29 cellular contexts compared by ENCODE assay signal in the genomic region with DNA sequence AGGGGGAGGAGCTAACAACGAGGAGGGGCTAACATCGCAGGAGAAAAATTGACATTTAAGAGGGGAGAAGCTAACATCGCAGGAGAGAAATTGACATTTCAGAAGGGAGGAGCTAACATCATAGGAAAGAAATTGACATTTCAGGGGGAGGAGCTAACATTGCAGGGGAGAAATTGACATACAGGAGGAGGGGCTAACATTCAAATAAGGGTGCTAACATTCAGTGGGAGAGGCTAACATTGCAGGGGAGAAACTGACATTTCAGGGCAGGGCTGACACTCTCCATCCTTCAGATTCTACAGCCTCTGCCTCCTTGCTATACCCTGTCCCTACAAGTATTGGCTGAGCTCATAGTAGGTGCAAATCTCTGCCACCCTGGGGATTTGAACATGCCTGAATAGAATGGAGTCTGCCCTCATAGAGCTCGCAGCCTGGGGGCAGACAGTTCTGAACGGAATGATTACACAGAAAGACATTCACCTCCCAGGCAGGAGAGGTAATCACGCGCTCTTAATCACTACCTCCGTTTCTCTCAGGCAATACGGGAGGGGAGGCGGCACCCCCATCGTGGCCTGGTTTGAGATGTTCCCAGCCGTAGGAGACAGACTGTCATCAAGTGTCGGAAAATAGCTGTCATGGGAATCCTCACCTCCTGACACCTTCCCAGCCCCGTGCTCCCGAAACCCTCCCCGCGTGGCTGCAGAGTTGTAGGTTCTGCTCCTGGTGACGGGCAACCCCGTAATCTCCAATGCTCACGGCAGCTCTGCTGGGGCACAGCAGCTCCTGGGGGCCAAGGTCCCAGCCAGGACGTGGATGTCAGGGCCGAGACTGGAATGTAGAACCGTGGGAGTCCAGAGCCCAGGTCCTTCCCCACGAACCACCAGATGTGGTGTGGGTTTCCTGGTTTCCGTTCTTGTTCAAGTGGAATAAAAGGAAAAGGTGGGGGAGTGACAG. TPM values are rescaled to one million over a fixed set of nuclear protein-coding genes. Genes with fewer than 3 reads are reported as not detected.
A peak's percentile ranks its signal among the peaks of the same experiment; 100 is the strongest.
DNase-seq lines count a peak whose midpoint lies in the region; ATAC-seq and TF ChIP-seq lines count a peak whose summit lies in the region.
"Had no signal": no experiment of that assay in that cellular context is flagged by ENCODE, and none has a peak within 500 bp of the region (broad histone marks: within the 10 kb centered on the region; RNA-seq: fewer than 3 reads in every experiment).

No MANE protein-coding gene starts in this region.

- peak overlapping the region; percentile 48 for H3K4me2 ChIP-seq in BLaER1
- no peak overlapping the region for H3K4me2 ChIP-seq in mesendoderm (ENCODE audit: low read length)
- H3K4me2 ChIP-seq: GM23338, SK-N-SH had no signal

- H4K8ac ChIP-seq in mesendoderm (ENCODE audit: low read depth, low read length): no peak overlapping the region

- H3K4me3 ChIP-seq in BLaER1 (no peak overlapping the region), RWPE2 (ENCODE audit: severe bottlenecking) (no peak overlapping the region), mesendoderm (ENCODE audit: low read length) (no peak overlapping the region), right atrium auricular region (no peak overlapping the region)
- H3K4me3 ChIP-seq: adrenal gland, body of pancreas, gastroesophageal sphincter, GM23338, left ventricle myocardium inferior, spleen, uterus had no signal

- peak; percentile 51; the same call in 2 of the 3 replicates for ATAC-seq in RWPE2 (ENCODE audit: low read depth)
- no peak for ATAC-seq in naive thymus-derived CD8-positive, alpha-beta T cell
- ATAC-seq: body of pancreas, gastroesophageal sphincter, GM23338, natural killer cell had no signal

- no peak overlapping the region for H3K4me3 Mint-ChIP-seq in naive thymus-derived CD8-positive, alpha-beta T cell
- H3K4me3 Mint-ChIP-seq: CD4-positive, alpha-beta T cell; GM23338; immature natural killer cell; natural killer cell had no signal

- H3K36me3 ChIP-seq in BLaER1: no peaks in the 10 kb centered on the region
- H3K36me3 ChIP-seq in RWPE2 (ENCODE audit: low read depth): no peaks in the 10 kb centered on the region
- no peaks in the 10 kb centered on the region for H3K36me3 ChIP-seq in mesendoderm (ENCODE audit: control insufficient read depth, insufficient read depth, low read length)
- H3K36me3 ChIP-seq in right atrium auricular region: no peaks in the 10 kb centered on the region
- H3K36me3 ChIP-seq: adrenal gland, gastroesophageal sphincter, left ventricle myocardium inferior, spleen, uterus had no signal

- H3K9me3 ChIP-seq in BLaER1 (0 out of 2 replicates have a peak, but pooled peaks cover 6% of the 10 kb centered on the region), RWPE2 (ENCODE audit: severe bottlenecking) (peaks cover 9% of the 10 kb centered on the region), right atrium auricular region (peaks cover 0 to 16% of the 10 kb centered on the region in 2 donors)
- H3K9me3 ChIP-seq: adrenal gland, body of pancreas, SK-N-SH, uterus had no signal

- TF ChIP-seq CTCF in RWPE2 (IDR thresholded peaks at IDR 0.05; ENCODE audit: poor library complexity, severe bottlenecking) (no peak), right atrium auricular region (IDR thresholded peaks at IDR 0.05) (no peak)

- POLR2A ChIA-PET in naive thymus-derived CD8-positive, alpha-beta T cell (lab: Charles Lee): no interaction called here

- H3K27me3 ChIP-seq in BLaER1: peaks cover 82% of the 10 kb centered on the region
- H3K27me3 ChIP-seq in RWPE2 (ENCODE audit: insufficient read depth, poor library complexity, severe bottlenecking): peaks cover 37% of the 10 kb centered on the region
- peaks cover 5% of the 10 kb centered on the region for H3K27me3 ChIP-seq in mesendoderm (ENCODE audit: insufficient read depth, low read length, poor library complexity)
- peaks cover 0 to 15% of the 10 kb centered on the region in 2 donors for H3K27me3 ChIP-seq in right atrium auricular region

- H4K20me1 ChIP-seq in BLaER1: peaks cover 66% of the 10 kb centered on the region

- H4K5ac ChIP-seq in mesendoderm (ENCODE audit: low read length): no peak overlapping the region

- no peak overlapping the region for H3K18ac ChIP-seq in mesendoderm (ENCODE audit: low read length)

- H3K27ac ChIP-seq in BLaER1 (no peak overlapping the region), RWPE2 (ENCODE audit: poor library complexity, severe bottlenecking) (no peak overlapping the region), mesendoderm (ENCODE audit: low read depth, low read length) (no peak overlapping the region), right atrium auricular region (no peak overlapping the region)
- H3K27ac ChIP-seq: adrenal gland, body of pancreas, gastroesophageal sphincter, left ventricle myocardium inferior, RWPE1, spleen, uterus had no signal

- H3K27ac Mint-ChIP-seq in naive thymus-derived CD8-positive, alpha-beta T cell: peak overlapping the region in 1 of 10 donors; percentile 35
- H3K27ac Mint-ChIP-seq: CD4-positive, alpha-beta T cell; GM23338; immature natural killer cell; natural killer cell had no signal

- no peaks in the 10 kb centered on the region for H3K79me1 ChIP-seq in mesendoderm (ENCODE audit: low read length)

- DNase-seq in ELF-1 (ENCODE audit: low read depth, low spot score): peak; percentile 81
- no peak for DNase-seq in RWPE2 (ENCODE audit: low spot score)
- DNase-seq in mesendoderm: peak; percentile 59
- DNase-seq in superior temporal gyrus (ENCODE audit: extremely low spot score): no peak
- DNase-seq in naive thymus-derived CD8-positive, alpha-beta T cell: no peak
- no peak for DNase-seq in right atrium auricular region (ENCODE audit: low spot score)
- DNase-seq: activated T-cell treated with anti-CD3 and anti-CD28 coated beads, Interleukin-2, amount 50 U/mL, for 48 hours; adrenal gland; body of pancreas; CD4-positive, alpha-beta T cell; immature natural killer cell; left ventricle myocardium inferior; midbrain; natural killer cell; NCI-H1105; NCI-H2029 treated with DMSO at 0.1 percent for 48 hours; NCI-H345; spleen; substantia nigra; uterus had no signal

- H3K4me1 Mint-ChIP-seq in naive thymus-derived CD8-positive, alpha-beta T cell: peaks cover 13 to 20% (median 17%) of the 10 kb centered on the region in 4 donors
- H3K4me1 Mint-ChIP-seq: GM23338 had no signal

- H2BK5ac ChIP-seq in mesendoderm (ENCODE audit: low read length): no peak overlapping the region

- no peak overlapping the region for H2BK15ac ChIP-seq in mesendoderm (replicated peaks; ENCODE audit: low read depth)

- H3K79me2 ChIP-seq in mesendoderm (ENCODE audit: control insufficient read depth, insufficient read depth, low read length): no peaks in the 10 kb centered on the region

- H3K36me3 Mint-ChIP-seq in naive thymus-derived CD8-positive, alpha-beta T cell: no peaks in the 10 kb centered on the region
- H3K36me3 Mint-ChIP-seq: immature natural killer cell, natural killer cell had no signal

- no peak overlapping the region for H3K9ac ChIP-seq in BLaER1
- no peak overlapping the region for H3K9ac ChIP-seq in mesendoderm (ENCODE audit: low read length)
- H3K9ac ChIP-seq: SK-N-SH had no signal

- no peak overlapping the region for H3K23ac ChIP-seq in mesendoderm (ENCODE audit: low read length)

- H3K4ac ChIP-seq in mesendoderm (ENCODE audit: low read depth, low read length): no peak overlapping the region

- H2BK120ac ChIP-seq in mesendoderm (ENCODE audit: low read depth, low read length): no peak overlapping the region

- no peak overlapping the region for H3K56ac ChIP-seq in mesendoderm (ENCODE audit: low read length)

- H3K4me1 ChIP-seq in BLaER1 (peaks cover 55% of the 10 kb centered on the region), RWPE2 (ENCODE audit: insufficient read depth, poor library complexity, severe bottlenecking) (no peaks in the 10 kb centered on the region), mesendoderm (ENCODE audit: control insufficient read depth, low read depth, low read length) (no peaks in the 10 kb centered on the region), right atrium auricular region (no peaks in the 10 kb centered on the region)
- H3K4me1 ChIP-seq: adrenal gland, body of pancreas, uterus had no signal

- no peak overlapping the region for H2AK5ac ChIP-seq in mesendoderm (ENCODE audit: low read length)

- no CpG with 5 or more reads among the region's 25 CpGs for WGBS in mesendoderm (ENCODE audit: extremely low coverage, insufficient coverage, low lambda C conversion rate)

- peaks cover 39 to 82% (median 56%) of the 10 kb centered on the region in 5 donors for H3K27me3 Mint-ChIP-seq in naive thymus-derived CD8-positive, alpha-beta T cell

- peaks cover 0 to 8% (median 0%) of the 10 kb centered on the region in 9 donors for H3K9me3 Mint-ChIP-seq in naive thymus-derived CD8-positive, alpha-beta T cell
- H3K9me3 Mint-ChIP-seq: CD4-positive, alpha-beta T cell; immature natural killer cell had no signal

RNA-seq across cellular contexts. Expression of gene GPR32, which starts 9.5 kb away (rescaled TPM):
- polyA plus RNA-seq in mesendoderm (2013, experiment 1 of 2): not detected
- not detected for polyA plus RNA-seq in mesendoderm (2013, experiment 2 of 2)
- total RNA-seq in naive thymus-derived CD8-positive, alpha-beta T cell: not detected
- not detected for polyA plus RNA-seq in naive thymus-derived CD8-positive, alpha-beta T cell
- total RNA-seq in right atrium auricular region: not detected
- total RNA-seq: activated CD8-positive, alpha-beta memory T cell treated with anti-CD3 and anti-CD28 coated beads for 36 hours; adrenal gland; body of pancreas; CD4-positive, alpha-beta T cell; chondrocyte; gastroesophageal sphincter; GM23338; left ventricle myocardium inferior; natural killer cell; osteocyte; spleen; T-helper 2 cell treated with Interferon-gamma antibody and Interleukin-4, amounts not matched to agents 100 ng/mL and 5 ng/mL, for 36 hours; uterus had no signal
- polyA plus RNA-seq: adrenal gland, GM23338, immature natural killer cell, SK-N-SH, spleen had no signal

RNA-seq across cellular contexts. Expression of gene ACP4, which starts 10.4 kb away (rescaled TPM):
- not detected for polyA plus RNA-seq in mesendoderm (2013, experiment 1 of 2)
- polyA plus RNA-seq in mesendoderm (2013, experiment 2 of 2): not detected
- not detected for total RNA-seq in naive thymus-derived CD8-positive, alpha-beta T cell
- under 1 TPM in 1 of 3 donors, not detected in 2; 0.14 TPM for polyA plus RNA-seq in naive thymus-derived CD8-positive, alpha-beta T cell
- total RNA-seq in right atrium auricular region: not detected
- total RNA-seq: activated CD8-positive, alpha-beta memory T cell treated with anti-CD3 and anti-CD28 coated beads for 36 hours; adrenal gland; body of pancreas; CD4-positive, alpha-beta T cell; chondrocyte; gastroesophageal sphincter; GM23338; left ventricle myocardium inferior; natural killer cell; osteocyte; spleen; T-helper 2 cell treated with Interferon-gamma antibody and Interleukin-4, amounts not matched to agents 100 ng/mL and 5 ng/mL, for 36 hours; uterus had no signal
- polyA plus RNA-seq: adrenal gland, GM23338, immature natural killer cell, SK-N-SH, spleen had no signal

RNA-seq across cellular contexts. Expression of gene KLK1, which starts 43.8 kb away (rescaled TPM):
- polyA plus RNA-seq in mesendoderm (2013, experiment 1 of 2): 2.8 TPM
- 2.8 TPM for polyA plus RNA-seq in mesendoderm (2013, experiment 2 of 2)
- not detected for total RNA-seq in naive thymus-derived CD8-positive, alpha-beta T cell
- not detected for polyA plus RNA-seq in naive thymus-derived CD8-positive, alpha-beta T cell
- total RNA-seq in right atrium auricular region: under 1 TPM in 1 of 2 donors, not detected in 1; 0.51 TPM
- total RNA-seq: CD4-positive, alpha-beta T cell; chondrocyte; gastroesophageal sphincter; natural killer cell; osteocyte had no signal
- polyA plus RNA-seq: immature natural killer cell, SK-N-SH had no signal

RNA-seq across cellular contexts. Expression of gene KLK15, which starts 53.6 kb away (rescaled TPM):
- not detected for polyA plus RNA-seq in mesendoderm (2013, experiment 1 of 2)
- not detected for polyA plus RNA-seq in mesendoderm (2013, experiment 2 of 2)
- not detected for total RNA-seq in naive thymus-derived CD8-positive, alpha-beta T cell
- polyA plus RNA-seq in naive thymus-derived CD8-positive, alpha-beta T cell: not detected
- total RNA-seq in right atrium auricular region: not detected
- total RNA-seq: activated CD8-positive, alpha-beta memory T cell treated with anti-CD3 and anti-CD28 coated beads for 36 hours; body of pancreas; CD4-positive, alpha-beta T cell; chondrocyte; gastroesophageal sphincter; GM23338; left ventricle myocardium inferior; natural killer cell; osteocyte; spleen; T-helper 2 cell treated with Interferon-gamma antibody and Interleukin-4, amounts not matched to agents 100 ng/mL and 5 ng/mL, for 36 hours; uterus had no signal
- polyA plus RNA-seq: GM23338, immature natural killer cell, SK-N-SH had no signal

RNA-seq across cellular contexts. Expression of gene CLEC11A, which starts 56.6 kb away (rescaled TPM):
- 2.5 TPM for polyA plus RNA-seq in mesendoderm (2013, experiment 1 of 2)
- polyA plus RNA-seq in mesendoderm (2013, experiment 2 of 2): 2.7 TPM
- total RNA-seq in naive thymus-derived CD8-positive, alpha-beta T cell: 10 to 100 TPM; 12.4 to 14.0 TPM
- polyA plus RNA-seq in naive thymus-derived CD8-positive, alpha-beta T cell: 10 to 100 TPM in 2 of 3 donors, 1 to 10 TPM in 1; 9.4 to 15.8 (median 11.1) TPM
- total RNA-seq in right atrium auricular region: 10 to 100 TPM; 10.3 to 13.8 TPM

Comparison
In these comparisons a context has a peak if more than half of its experiments do, and no peak if none do; other contexts are left out.
1. DNase-seq: peak in ELF-1 (single experiment) and mesendoderm (single experiment); none in RWPE2 (single experiment), superior temporal gyrus (single experiment), naive thymus-derived CD8-positive, alpha-beta T cell (0 of 10) and right atrium auricular region (single experiment).